Comparison of ENCODE assay signal across 9 cellular contexts in genomic region chr16:30430428-30430970, GRCh38. TPM values are rescaled to one million over a fixed set of nuclear protein-coding genes. Genes with fewer than 3 reads are reported as not detected.
DNase-seq lines count a peak whose midpoint lies in the region; ATAC-seq and TF ChIP-seq lines count a peak whose summit lies in the region.
"Had no signal": no experiment of that assay in that cellular context is flagged by ENCODE, and none has a peak within 500 bp of the region (broad histone marks: within the 10 kb centered on the region; RNA-seq: fewer than 3 reads in every experiment).

No MANE protein-coding gene starts in this region.

- in situ Hi-C loops in GM13977 (cut with MboI; ENCODE audit: low pct_unique_long_range_greater_than_20kb, low sequenced_read_pairs, unreplicated experiment): loop anchor here (10.0 kb wide), 1 partner anchor 174 kb away; no protein-coding TSS in a partner anchor

- H3K36me3 Mint-ChIP-seq in immature natural killer cell: peaks cover 0 to 5% (median 4%) of the 10 kb centered on the region in 3 donors
- peaks cover 12% of the 10 kb centered on the region for H3K36me3 Mint-ChIP-seq in progenitor cell of endocrine pancreas (ENCODE audit: insufficient read depth)

- ATAC-seq in HG03060 (IDR thresholded peaks at IDR 0.05; ENCODE audit: low read depth, unreplicated experiment): peak; percentile 5
- peak; percentile 49 for ATAC-seq in left lobe of liver

- H3K27me3 ChIP-seq in adipocyte (replicated peaks; ENCODE audit: control insufficient read depth, insufficient read depth, low read length) (no peaks in the 10 kb centered on the region), tibial nerve (no peaks in the 10 kb centered on the region)

- H3K27me3 Mint-ChIP-seq in immature natural killer cell (ENCODE audit: low read depth in 3 of 3) (peaks cover 0 to 3% (median 0%) of the 10 kb centered on the region in 3 donors), progenitor cell of endocrine pancreas (peaks cover 3% of the 10 kb centered on the region)

- H3K27ac ChIP-seq in tibial nerve: peak overlapping the region in 3 of 4 donors; percentile 70 to 86 (median 81)

- H3K4me3 ChIP-seq in adipocyte (ENCODE audit: low read length): peak overlapping the region; percentile 87
- H3K4me3 ChIP-seq in tibial nerve: peak overlapping the region; percentile 48 to 82 (median 66)

- DNase-seq in GM13977 (ENCODE audit: low spot score) (no peak), adipocyte (ENCODE audit: low read depth) (no peak), left lobe of liver (ENCODE audit: low spot score) (no peak), tibial nerve (ENCODE audit: low spot score in 2 of 2) (no peak), immature natural killer cell (no peak), progenitor cell of endocrine pancreas (ENCODE audit: low spot score, unreplicated experiment) (no peak), NCI-H1092 treated with DMSO at 0.1 percent for 48 hours (lab: John Stamatoyannopoulos, UW) (no peak)

- H3K4me1 ChIP-seq in adipocyte (ENCODE audit: control insufficient read depth, insufficient read depth, low read length) (peaks cover 16% of the 10 kb centered on the region), tibial nerve (peaks cover 0 to 25% (median 10%) of the 10 kb centered on the region in 4 donors)

- TF ChIP-seq CTCF in GM13977 (IDR thresholded peaks at IDR 0.05; ENCODE audit: extremely low read depth, insufficient read depth, missing control alignments) (peak; percentile 36), tibial nerve (IDR thresholded peaks at IDR 0.05) (peak in 3 of 5 experiments; percentile 5 to 23 (median 11)), progenitor cell of endocrine pancreas (IDR thresholded peaks at IDR 0.05; ENCODE audit: unreplicated experiment) (no peak)

- H3K27ac Mint-ChIP-seq in immature natural killer cell (no peak overlapping the region), progenitor cell of endocrine pancreas (no peak overlapping the region)

- no peaks in the 10 kb centered on the region for H3K9me3 Mint-ChIP-seq in immature natural killer cell
- no peaks in the 10 kb centered on the region for H3K9me3 Mint-ChIP-seq in progenitor cell of endocrine pancreas (ENCODE audit: low read depth)

- 49 to 54% methylated on average over 18 to 19 of the region's 19 CpGs for WGBS in tibial nerve, 2 donors

- H3K36me3 ChIP-seq in adipocyte (ENCODE audit: control insufficient read depth, insufficient read depth, low read length, severe bottlenecking) (no peaks in the 10 kb centered on the region), tibial nerve (peaks cover 0 to 20% (median 0%) of the 10 kb centered on the region in 3 donors)

- H3K4me1 Mint-ChIP-seq in immature natural killer cell: peaks cover 9 to 10% of the 10 kb centered on the region in 2 donors
- peaks cover 10% of the 10 kb centered on the region for H3K4me1 Mint-ChIP-seq in progenitor cell of endocrine pancreas (ENCODE audit: low read depth)

- peak overlapping the region; percentile 79 for H3K9ac ChIP-seq in adipocyte (ENCODE audit: low read length)

- H3K9me3 ChIP-seq in adipocyte (ENCODE audit: control insufficient read depth, low read length) (no peaks in the 10 kb centered on the region), tibial nerve (no peaks in the 10 kb centered on the region)

- no peak for TF ChIP-seq EP300 in tibial nerve (IDR thresholded peaks at IDR 0.05)

- no peak overlapping the region for H3K4me3 Mint-ChIP-seq in immature natural killer cell
- no peak overlapping the region for H3K4me3 Mint-ChIP-seq in progenitor cell of endocrine pancreas (ENCODE audit: low read depth)

- no peak for TF ChIP-seq POLR2A in tibial nerve (IDR thresholded peaks at IDR 0.05)

RNA-seq across cellular contexts. Expression of gene DCTPP1, which starts 0.7 kb away (rescaled TPM):
- 11.1 TPM for total RNA-seq in left lobe of liver
- 10 to 100 TPM; 12.1 to 20.7 (median 16.1) TPM for total RNA-seq in tibial nerve
- polyA plus RNA-seq in immature natural killer cell: 100 to 1,000 TPM in 1 of 3 donors, 10 to 100 TPM in 2; 64.5 to 101 (median 73.3) TPM
- 65.9 and 71.9 TPM in 2 replicates for total RNA-seq in progenitor cell of endocrine pancreas

RNA-seq across cellular contexts. Expression of gene SEPHS2, which starts 15.2 kb away (rescaled TPM):
- total RNA-seq in left lobe of liver (199 TPM), tibial nerve (10 to 100 TPM; 26.2 to 36.5 (median 33.5) TPM), progenitor cell of endocrine pancreas (42.1 and 42.6 TPM in 2 replicates)
- 10 to 100 TPM; 63.6 to 92.2 (median 80.3) TPM for polyA plus RNA-seq in immature natural killer cell

RNA-seq across cellular contexts. Expression of gene ZNF771, which starts 23.1 kb away (rescaled TPM):
- total RNA-seq in left lobe of liver (13.5 TPM), tibial nerve (10 to 100 TPM; 35.8 to 48.2 (median 43.0) TPM), progenitor cell of endocrine pancreas (13.2 and 13.7 TPM in 2 replicates)
- 1 to 10 TPM in 2 of 3 donors, not detected in 1; 2.8 to 3.2 TPM for polyA plus RNA-seq in immature natural killer cell

RNA-seq across cellular contexts. Expression of gene ZNF48, which starts 35.3 kb away (rescaled TPM):
- total RNA-seq in left lobe of liver (5.4 TPM), tibial nerve (1 to 10 TPM; 5.5 to 7.5 (median 7.3) TPM), progenitor cell of endocrine pancreas (59.7 and 62.6 TPM in 2 replicates)
- 1 to 10 TPM; 4.2 to 9.3 (median 5.7) TPM for polyA plus RNA-seq in immature natural killer cell

RNA-seq across cellular contexts. Expression of gene ITGAL, which starts 42.0 kb away (rescaled TPM):
- total RNA-seq in left lobe of liver: 11.0 TPM
- 1 to 10 TPM; 2.4 to 8.8 (median 2.9) TPM for total RNA-seq in tibial nerve
- polyA plus RNA-seq in immature natural killer cell: 100 to 1,000 TPM; 218 to 488 (median 238) TPM
- total RNA-seq in progenitor cell of endocrine pancreas: 0.49 and 0.53 TPM in 2 replicates
- total RNA-seq: renal cortical epithelial cell had no signal
